In genomic region chr2:53210538-53210937, GRCh38 we compare ENCODE assay signal across 1 cellular context.
TF ChIP-seq lines count a peak whose summit lies in the region.

No MANE protein-coding gene starts in this region.

TF ChIP-seq in neural cell, 6 proteins besides CTCF, POLR2A, EP300 and RAD21:
- TF ChIP-seq REST (IDR thresholded peaks at IDR 0.05; ENCODE audit: borderline replicate concordance) (no peak), TAF1 (IDR thresholded peaks at IDR 0.05; ENCODE audit: low read depth) (no peak), SMC3 (conservative IDR thresholded peaks at IDR 0.05; ENCODE audit: poor library complexity) (no peak), EZH2 (IDR thresholded peaks at IDR 0.05; ENCODE audit: borderline replicate concordance, insufficient read depth, low read length, poor library complexity, severe bottlenecking) (no peak), POLR2AphosphoS5 (IDR thresholded peaks at IDR 0.05) (no peak), MXI1 (conservative IDR thresholded peaks at IDR 0.05; ENCODE audit: poor library complexity, severe bottlenecking) (no peak)
